ENCODE assay signal across 21 cellular contexts in genomic region chr3:4698125-4698821, GRCh38.
DNase-seq lines count a peak whose midpoint lies in the region; ATAC-seq, FAIRE-seq and TF ChIP-seq lines count a peak whose summit lies in the region.
"Had no signal": no experiment of that assay in that cellular context is flagged by ENCODE, and none has a peak within 500 bp of the region (broad histone marks: within the 10 kb centered on the region; RNA-seq: fewer than 3 reads in every experiment).

No MANE protein-coding gene starts in this region.

- H4K12ac ChIP-seq in trophoblast cell (ENCODE audit: low read depth, low read length), result no peak overlapping the region

- no peak overlapping the region for H3K4me3 Mint-ChIP-seq in WTC11
- H3K4me3 Mint-ChIP-seq: CD4-positive, alpha-beta T cell; H9; IgD-negative memory B cell had no signal

- TF ChIP-seq EP300 in H1 (IDR thresholded peaks at IDR 0.05; ENCODE audit: borderline replicate concordance in 1 of 2, low read depth in 2 of 2, low read length in 2 of 2), result no peak

- ATAC-seq in HG03469 (IDR thresholded peaks at IDR 0.05; ENCODE audit: unreplicated experiment) (peak; percentile 51), WTC11 (no peak), HG03378 (IDR thresholded peaks at IDR 0.05; ENCODE audit: unreplicated experiment) (no peak), GM18517 (IDR thresholded peaks at IDR 0.05; ENCODE audit: unreplicated experiment) (no peak)

- H2BK20ac ChIP-seq in H1 (ENCODE audit: low read length), result no peak overlapping the region

- H3K9me3 ChIP-seq in H1 (ENCODE audit: insufficient read depth in 2 of 2, low read depth in 1 of 2, low read length in 1 of 2), result no peaks in the 10 kb centered on the region
- H3K9me3 ChIP-seq in trophoblast cell (ENCODE audit: insufficient read depth, low read depth, low read length), result no peaks in the 10 kb centered on the region
- H3K9me3 ChIP-seq: Caco-2 had no signal

- no peaks in the 10 kb centered on the region for H3K23me2 ChIP-seq in H1 (ENCODE audit: low read depth, low read length)

- H4K8ac ChIP-seq in H1 (ENCODE audit: extremely low read depth, insufficient read depth, low read length) (no peak overlapping the region), trophoblast cell (ENCODE audit: low read depth, low read length) (no peak overlapping the region)

- H3K79me2 ChIP-seq in H1 (ENCODE audit: control insufficient read depth in 1 of 2, insufficient read depth in 2 of 2, low read length in 2 of 2) (no peaks in the 10 kb centered on the region), trophoblast cell (ENCODE audit: control insufficient read depth, insufficient read depth, low read length, poor library complexity) (no peaks in the 10 kb centered on the region)

- DNase-seq in WTC11 (ENCODE audit: low spot score), result no peak
- DNase-seq in H1 (ENCODE audit: low read depth in 1 of 2, low spot score in 2 of 2), result no peak
- no peak for DNase-seq in trophoblast cell
- DNase-seq: AML-193; Caco-2; CD4-positive, alpha-beta T cell; DMS153; DND-41; EL; GOT3; H9; Kasumi-1; KG1 had no signal

- H3K14ac ChIP-seq in H1 (ENCODE audit: insufficient read length), result no peak overlapping the region
- H3K14ac ChIP-seq in trophoblast cell (ENCODE audit: low read length), result no peak overlapping the region

- TF ChIP-seq POLR2A in H1 (IDR thresholded peaks at IDR 0.05; ENCODE audit: control extremely low read depth in 1 of 2, low read depth in 2 of 2, low read length in 2 of 2), result no peak

- TF ChIP-seq RAD21 in H1 (IDR thresholded peaks at IDR 0.05 in 1 of 2, conservative IDR thresholded peaks at IDR 0.05 in 1 of 2; ENCODE audit: low read depth in 2 of 2, low read length in 2 of 2), result no peak

- H2BK5ac ChIP-seq in H1 (ENCODE audit: low read depth, low read length), result no peak overlapping the region
- H2BK5ac ChIP-seq in trophoblast cell (ENCODE audit: low read depth, low read length, poor library complexity), result no peak overlapping the region

- CTCF ChIA-PET in WTC11 (lab: Charles Lee), result interaction anchor here (1.3 kb wide), 1 partner anchor 13 kb away, joined by 3 read pairs; no protein-coding TSS in a partner anchor
- CTCF ChIA-PET in H1 (lab: Charles Lee; ENCODE audit: partially characterized antibody), result no interaction called here

- TF ChIP-seq CTCF in WTC11 (IDR thresholded peaks at IDR 0.05), result no peak
- no peak for TF ChIP-seq CTCF in H1 (IDR thresholded peaks at IDR 0.05; ENCODE audit: control extremely low read depth in 1 of 3, insufficient read depth in 1 of 3, low read depth in 1 of 3, low read length in 3 of 3)

- H3K56ac ChIP-seq in H1 (replicated peaks; ENCODE audit: insufficient read length, low read depth, low read length), result no peak overlapping the region

- H4K91ac ChIP-seq in H1 (replicated peaks; ENCODE audit: insufficient read length, low read length) (no peak overlapping the region), trophoblast cell (ENCODE audit: low read depth, low read length) (no peak overlapping the region)

- POLR2A ChIA-PET in WTC11 (lab: Charles Lee), result no interaction called here
- POLR2A ChIA-PET in H1 (lab: Charles Lee; ENCODE audit: partially characterized antibody), result no interaction called here

- no peak overlapping the region for H2BK15ac ChIP-seq in H1 (ENCODE audit: low read length)

- H3K4me3 ChIP-seq in H1 (ENCODE audit: extremely low read depth in 1 of 4, insufficient read depth in 2 of 4, low read depth in 3 of 4, low read length in 4 of 4) (no peak overlapping the region), trophoblast cell (ENCODE audit: low read depth, low read length) (no peak overlapping the region)

- FAIRE-seq in H1 (lab: Jason Lieb, UNC), result no peak
- FAIRE-seq: A204.1, GM12891, HTR-8/SVneo had no signal

- H2AK5ac ChIP-seq in H1 (ENCODE audit: low read depth, low read length) (no peak overlapping the region), trophoblast cell (ENCODE audit: low read length) (no peak overlapping the region)

- H3K27me3 Mint-ChIP-seq in WTC11 (ENCODE audit: low read depth), result no peaks in the 10 kb centered on the region; the same call in 1 of the 2 replicates
- H3K27me3 Mint-ChIP-seq: CD4-positive, alpha-beta T cell; IgD-negative memory B cell had no signal

- H3K9me3 Mint-ChIP-seq in WTC11, result no peaks in the 10 kb centered on the region
- H3K9me3 Mint-ChIP-seq: CD4-positive, alpha-beta T cell; H9; IgD-negative memory B cell had no signal

- H3K27ac ChIP-seq in H1 (ENCODE audit: low read depth, low read length) (no peak overlapping the region), trophoblast cell (ENCODE audit: low read depth, low read length) (no peak overlapping the region)
- H3K27ac ChIP-seq: C4-2B had no signal

- H2BK12ac ChIP-seq in H1 (ENCODE audit: low read depth, low read length) (no peak overlapping the region), trophoblast cell (ENCODE audit: low read length) (no peak overlapping the region)

- H4K20me1 ChIP-seq in H1 (replicated peaks in 1 of 2; ENCODE audit: control insufficient read depth in 1 of 2, insufficient read depth in 2 of 2, low read length in 2 of 2), result no peaks in the 10 kb centered on the region

- H3K27ac Mint-ChIP-seq in WTC11, result 0 out of 2 replicates have a peak overlapping the region, but pooled peaks have one; percentile 23
- H3K27ac Mint-ChIP-seq: CD4-positive, alpha-beta T cell; IgD-negative memory B cell had no signal

- H3K18ac ChIP-seq in H1 (ENCODE audit: extremely low read depth, low read length) (no peak overlapping the region), trophoblast cell (ENCODE audit: low read length) (no peak overlapping the region)

- peak overlapping the region; percentile 36 for H4K5ac ChIP-seq in H1 (ENCODE audit: insufficient read length, low read depth, low read length)

- H3K79me1 ChIP-seq in H1 (ENCODE audit: low read depth, low read length) (no peaks in the 10 kb centered on the region), trophoblast cell (ENCODE audit: low read length) (no peaks in the 10 kb centered on the region)

- H3K36me3 Mint-ChIP-seq in WTC11, result peaks cover 11% of the 10 kb centered on the region

- no peak overlapping the region for H2BK120ac ChIP-seq in H1 (replicated peaks; ENCODE audit: low read depth, low read length)
- H2BK120ac ChIP-seq in trophoblast cell (ENCODE audit: insufficient read depth, low read length, poor library complexity), result no peak overlapping the region

- no peak overlapping the region for H3K23ac ChIP-seq in H1 (ENCODE audit: insufficient read length)
- no peak overlapping the region for H3K23ac ChIP-seq in trophoblast cell (ENCODE audit: low read length)

- H3K4me2 ChIP-seq in H1 (ENCODE audit: insufficient read depth in 1 of 2, low read depth in 2 of 2, low read length in 2 of 2) (no peak overlapping the region), trophoblast cell (ENCODE audit: low read length) (no peak overlapping the region)

- no peak overlapping the region for H3K9ac ChIP-seq in H1 (replicated peaks in 1 of 4; ENCODE audit: extremely low read depth in 1 of 4, low read depth in 3 of 4, low read length in 3 of 4)
- no peak overlapping the region for H3K9ac ChIP-seq in trophoblast cell (ENCODE audit: low read length)

- H3K4me1 ChIP-seq in H1 (replicated peaks in 1 of 4; ENCODE audit: control insufficient read depth in 3 of 4, insufficient read depth in 4 of 4, low read length in 3 of 4) (no peaks in the 10 kb centered on the region), trophoblast cell (ENCODE audit: control insufficient read depth in 1 of 2, insufficient read depth in 2 of 2, low read length in 2 of 2) (peaks cover 0 to 8% of the 10 kb centered on the region in 2 experiments)
- H3K4me1 ChIP-seq: Caco-2 had no signal

- peaks cover 33% of the 10 kb centered on the region for H3K4me1 Mint-ChIP-seq in WTC11

- 84% methylated on average over 3 of the region's 3 CpGs; no CpG with 5 or more reads in 1 of the 2 experiments for WGBS in H1 (ENCODE audit: extremely low coverage in 1 of 2, insufficient coverage in 1 of 2, insufficient read length in 1 of 2, insufficient replicate concordance in 2 of 2, low coverage in 1 of 2, low lambda C conversion rate in 2 of 2, missing lambda C conversion rate in 1 of 2), 2 experiments
- no CpG with 5 or more reads among the region's 3 CpGs for WGBS in trophoblast cell (ENCODE audit: extremely low coverage, insufficient coverage, insufficient read length)

- H3K36me3 ChIP-seq in H1 (ENCODE audit: control insufficient read depth in 2 of 4, insufficient read depth in 4 of 4, low read length in 3 of 4), result no peaks in the 10 kb centered on the region; a peak in 1 of 8 replicates
- no peaks in the 10 kb centered on the region for H3K36me3 ChIP-seq in trophoblast cell (ENCODE audit: control insufficient read depth in 1 of 2, insufficient read depth in 2 of 2, low read length in 2 of 2)

- H2AFZ ChIP-seq in H1 (ENCODE audit: low read length) (no peak overlapping the region), trophoblast cell (ENCODE audit: insufficient read depth, low read length, poor library complexity) (no peak overlapping the region)

- H3K4ac ChIP-seq in H1 (replicated peaks; ENCODE audit: insufficient read length, low read depth, low read length), result no peak overlapping the region
- H3K4ac ChIP-seq in trophoblast cell (ENCODE audit: low read depth, low read length), result no peak overlapping the region

- H3K27me3 ChIP-seq in H1 (replicated peaks in 1 of 4; ENCODE audit: control insufficient read depth in 3 of 4, extremely low read depth in 1 of 4, insufficient read depth in 3 of 4, low read length in 3 of 4) (no peaks in the 10 kb centered on the region), trophoblast cell (ENCODE audit: insufficient read depth, low read length) (no peaks in the 10 kb centered on the region)

TF ChIP-seq in WTC11, 78 proteins besides CTCF, POLR2A, EP300 and RAD21 (continues in another document):
- TF ChIP-seq USF2 (CRISPR knock-in tag; IDR thresholded peaks at IDR 0.05) (no peak), FOXP1 (CRISPR knock-in tag; IDR thresholded peaks at IDR 0.05; ENCODE audit: borderline replicate concordance) (no peak)

TF ChIP-seq in H1, 55 proteins besides CTCF, POLR2A, EP300 and RAD21 (continues in another document):
- TF ChIP-seq USF2 (IDR thresholded peaks at IDR 0.05; ENCODE audit: low read length), result no peak
- no peak for TF ChIP-seq CEBPB (IDR thresholded peaks at IDR 0.05; ENCODE audit: low read depth, low read length)
- TF ChIP-seq KDM5A (IDR thresholded peaks at IDR 0.05; ENCODE audit: low read length), result no peak
- TF ChIP-seq JUN (IDR thresholded peaks at IDR 0.05; ENCODE audit: low read depth, low read length), result no peak
- no peak for TF ChIP-seq NRF1 (IDR thresholded peaks at IDR 0.05; ENCODE audit: low read depth, low read length)
- TF ChIP-seq RXRA (IDR thresholded peaks at IDR 0.05; ENCODE audit: insufficient read depth, low read depth, low read length), result no peak
- TF ChIP-seq CHD1 (IDR thresholded peaks at IDR 0.05; ENCODE audit: low read depth, low read length), result no peak
- TF ChIP-seq SIRT6 (IDR thresholded peaks at IDR 0.05; ENCODE audit: low read length), result no peak
